ENCODE assay signal across 8 cellular contexts in the genomic region with DNA sequence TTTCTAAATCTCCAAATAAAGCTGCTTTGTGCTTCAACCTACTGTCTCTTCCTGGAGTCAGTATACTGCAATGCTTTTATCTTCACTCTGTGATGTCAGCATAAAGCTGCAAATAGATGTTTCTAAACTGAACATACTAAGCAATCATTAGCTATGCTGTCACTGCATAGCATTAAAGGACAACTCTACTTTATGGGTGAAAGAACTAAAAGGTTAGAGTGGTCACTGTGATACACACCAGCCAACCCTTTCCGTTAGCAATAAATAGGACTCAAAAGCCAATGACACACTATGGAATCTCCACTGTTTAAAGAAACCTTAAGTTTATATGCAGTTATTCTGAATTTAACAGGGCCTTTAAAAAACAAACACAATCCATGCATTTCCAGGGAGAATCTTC.
DNase-seq lines count a peak whose midpoint lies in the region; ATAC-seq and TF ChIP-seq lines count a peak whose summit lies in the region.

No MANE protein-coding gene starts in this region.

- H4K20me1 ChIP-seq in BLaER1 treated with 17β-estradiol and CSF1 and Interleukin-3, amounts not matched to agents 10 nM and 100 nM: peaks cover 0 to 3% (median 0%) of the 10 kb centered on the region in 11 experiments; a peak in 2 of 22 replicates
- H4K20me1 ChIP-seq in Loucy (ENCODE audit: insufficient read depth, low read length, poor library complexity, severe bottlenecking): peaks cover 5% of the 10 kb centered on the region

- H3K4me3 ChIP-seq in BLaER1 treated with 17β-estradiol and CSF1 and Interleukin-3, amounts not matched to agents 10 nM and 100 nM: peak overlapping the region in 6 of 10 experiments; percentile 82 to 98 (median 96); a peak in 7 of 20 replicates
- H3K4me3 ChIP-seq in Loucy (ENCODE audit: low read length, poor library complexity, severe bottlenecking): peak overlapping the region; percentile 84
- H3K4me3 ChIP-seq in coronary artery: peak overlapping the region; percentile 93

- no peaks in the 10 kb centered on the region for H3K9me2 ChIP-seq in Loucy (replicated peaks; ENCODE audit: low read depth, low read length)

- DNase-seq in coronary artery (ENCODE audit: low spot score) (no peak), nephron progenitor cell (no peak), NCI-H1694 treated with DMSO at 0.1 percent for 48 hours (lab: John Stamatoyannopoulos, UW) (no peak), activated gamma-delta T cell (lab: John Stamatoyannopoulos, UW) (no peak), Kasumi-1 (lab: John Stamatoyannopoulos, UW) (no peak)

- H3K9ac ChIP-seq in BLaER1 treated with 17β-estradiol and CSF1 and Interleukin-3, amounts not matched to agents 10 nM and 100 nM: peak overlapping the region in 3 of 11 experiments; percentile 85 to 97 (median 96); a peak in 4 of 22 replicates
- peak overlapping the region; percentile 28 for H3K9ac ChIP-seq in Loucy (ENCODE audit: low read depth, low read length, poor library complexity, severe bottlenecking)

- peaks cover 12 to 28% (median 24%) of the 10 kb centered on the region in 10 experiments for H3K4me1 ChIP-seq in BLaER1 treated with 17β-estradiol and CSF1 and Interleukin-3, amounts not matched to agents 10 nM and 100 nM
- H3K4me1 ChIP-seq in Loucy (ENCODE audit: insufficient read depth, low read length, poor library complexity, severe bottlenecking): peaks cover 25% of the 10 kb centered on the region

- no peaks in the 10 kb centered on the region for H3K27me3 ChIP-seq in BLaER1 treated with 17β-estradiol and CSF1 and Interleukin-3, amounts not matched to agents 10 nM and 100 nM
- peaks cover 4% of the 10 kb centered on the region for H3K27me3 ChIP-seq in Loucy (ENCODE audit: insufficient read depth, low read length, poor library complexity, severe bottlenecking)

- H3K27me3 Mint-ChIP-seq in nephron progenitor cell (ENCODE audit: low read depth, poor library complexity): peaks cover 8% of the 10 kb centered on the region

- peaks cover 58% of the 10 kb centered on the region for H3K79me2 ChIP-seq in Loucy (ENCODE audit: insufficient read depth, low read length)

- no peak overlapping the region for H2AFZ ChIP-seq in Loucy (ENCODE audit: low read length)

- no peak for TF ChIP-seq CTCF in Loucy (conservative IDR thresholded peaks at IDR 0.05; ENCODE audit: low read length)
- TF ChIP-seq CTCF in coronary artery (IDR thresholded peaks at IDR 0.05): no peak
- TF ChIP-seq CTCF in nephron progenitor cell (IDR thresholded peaks at IDR 0.05): no peak

- H3K4me2 ChIP-seq in BLaER1 treated with 17β-estradiol and CSF1 and Interleukin-3, amounts not matched to agents 10 nM and 100 nM: peak overlapping the region; percentile 81 to 94 (median 91); a peak in 20 of 22 replicates
- H3K4me2 ChIP-seq in Loucy (ENCODE audit: low read depth, low read length, poor library complexity, severe bottlenecking): peak overlapping the region; percentile 94

- peaks cover 19 to 34% (median 28%) of the 10 kb centered on the region in 11 experiments for H3K9me3 ChIP-seq in BLaER1 treated with 17β-estradiol and CSF1 and Interleukin-3, amounts not matched to agents 10 nM and 100 nM (replicated peaks in 1 of 11)
- H3K9me3 ChIP-seq in Loucy (ENCODE audit: insufficient read depth, low read depth, low read length): 0 out of 2 replicates have a peak, but pooled peaks cover 6% of the 10 kb centered on the region

- H3K9me3 Mint-ChIP-seq in nephron progenitor cell: peaks cover 24% of the 10 kb centered on the region

- H3K27ac Mint-ChIP-seq in nephron progenitor cell: no peak overlapping the region

- no peak overlapping the region for H3K27ac ChIP-seq in BLaER1 treated with 17β-estradiol and CSF1 and Interleukin-3, amounts not matched to agents 10 nM and 100 nM
- peak overlapping the region; percentile 7 to 23 for H3K27ac ChIP-seq in coronary artery

- peaks cover 31% of the 10 kb centered on the region for H3K4me1 Mint-ChIP-seq in nephron progenitor cell

- no peak for ATAC-seq in GM18519 (IDR thresholded peaks at IDR 0.05; ENCODE audit: low FRiP score, unreplicated experiment)

- peaks cover 12 to 41% (median 25%) of the 10 kb centered on the region in 11 experiments for H3K36me3 ChIP-seq in BLaER1 treated with 17β-estradiol and CSF1 and Interleukin-3, amounts not matched to agents 10 nM and 100 nM
- no peaks in the 10 kb centered on the region for H3K36me3 ChIP-seq in Loucy (ENCODE audit: insufficient read depth, low read length)

- H3K4me3 Mint-ChIP-seq in nephron progenitor cell: peak overlapping the region; percentile 100

- peaks cover 15% of the 10 kb centered on the region; the same call in 1 of the 2 replicates for H3F3A ChIP-seq in Loucy (ENCODE audit: low read depth)

- H3K36me3 Mint-ChIP-seq in nephron progenitor cell (ENCODE audit: low read depth): peaks cover 43% of the 10 kb centered on the region

Comparison
In these comparisons a context has a peak if more than half of its experiments do, and no peak if none do; other contexts are left out.
1. H3K27ac ChIP-seq: peak in coronary artery (2 of 2); none in BLaER1 treated with 17β-estradiol and CSF1 and Interleukin-3, amounts not matched to agents 10 nM and 100 nM (0 of 11).
2. Peak in every context shown above with its lines, with median percentiles within 50 percentile points of each other: H3K4me3 ChIP-seq.